ENCODE assay signal across 25 cellular contexts in the genomic region with DNA sequence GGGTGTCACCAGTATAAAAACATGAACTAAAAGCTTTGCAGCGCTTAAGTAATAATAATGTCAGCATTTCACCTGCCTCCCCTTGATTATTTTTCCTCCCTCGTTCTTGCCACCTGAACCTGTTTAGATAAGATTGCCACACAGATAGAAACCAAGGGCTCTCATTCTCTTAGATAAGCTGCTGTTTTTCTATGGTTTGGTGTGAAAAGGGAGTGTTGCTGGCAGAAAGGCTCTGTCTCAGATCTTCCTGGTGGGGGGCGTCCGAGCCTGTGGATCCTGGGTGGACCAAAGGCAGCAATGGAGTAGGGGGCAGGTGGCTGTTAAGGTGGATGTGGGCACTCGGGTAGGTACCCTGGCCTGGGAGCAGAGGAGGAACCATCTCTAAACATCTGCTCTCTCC.
"Had no signal": no experiment of that assay in that cellular context is flagged by ENCODE, and none has a peak within 500 bp of the region (broad histone marks: within the 10 kb centered on the region; RNA-seq: fewer than 3 reads in every experiment).

No MANE protein-coding gene starts in this region.

- ATAC-seq: effector memory CD8-positive, alpha-beta T cell; gastrocnemius medialis; heart left ventricle; left lobe of liver; naive thymus-derived CD4-positive, alpha-beta T cell; stimulated activated naive B cell treated with anti-CD40 and anti-IgM and Interleukin-4, amounts not matched to agents 10 μg/mL and 1 μg/mL and 100 μg/mL, for 72 hours had no signal

- H3K27ac ChIP-seq: gastrocnemius medialis, heart left ventricle, hepatocyte, neural progenitor cell, parathyroid adenoma, prostate gland, right atrium auricular region, thoracic aorta, tibial nerve, upper lobe of left lung, uterus had no signal

- H3K27ac Mint-ChIP-seq: effector memory CD8-positive, alpha-beta T cell; memory B cell; naive thymus-derived CD4-positive, alpha-beta T cell; nephron; neural progenitor cell; stimulated activated naive B cell treated with anti-CD40 and anti-IgM and Interleukin-4, amounts not matched to agents 10 μg/mL and 1 μg/mL and 100 μg/mL, for 72 hours; stimulated activated naive CD8-positive, alpha-beta T cell treated with anti-CD3 and anti-CD28 coated beads, Interleukin-15, Interleukin-2, amounts not matched to agents 100 ng/mL and 50 ng/mL, for 24 hours had no signal

- H3K9me3 Mint-ChIP-seq: stimulated activated naive CD8-positive, alpha-beta T cell treated with anti-CD3 and anti-CD28 coated beads, Interleukin-15, Interleukin-2, amounts not matched to agents 100 ng/mL and 50 ng/mL, for 24 hours had no signal

- H3K4me3 ChIP-seq: gastrocnemius medialis, heart left ventricle, hepatocyte, lung, neural progenitor cell, prostate gland, right atrium auricular region, thoracic aorta, tibial nerve, upper lobe of left lung, uterus had no signal

- H3K36me3 Mint-ChIP-seq: memory B cell; naive thymus-derived CD4-positive, alpha-beta T cell; neural progenitor cell; stimulated activated naive B cell treated with anti-CD40 and anti-IgM and Interleukin-4, amounts not matched to agents 10 μg/mL and 1 μg/mL and 100 μg/mL, for 72 hours had no signal

- H3K36me3 ChIP-seq: gastrocnemius medialis, heart left ventricle, neural progenitor cell, prostate gland, right atrium auricular region, thoracic aorta, tibial nerve, upper lobe of left lung, uterus had no signal

- H3K4me1 Mint-ChIP-seq: memory B cell had no signal

- H3K9ac ChIP-seq: neural progenitor cell, parathyroid adenoma had no signal

- H3K4me1 ChIP-seq: gastrocnemius medialis, heart left ventricle, parathyroid adenoma, prostate gland, right atrium auricular region, tibial nerve, upper lobe of left lung, uterus had no signal

- H3K4me3 Mint-ChIP-seq: effector memory CD8-positive, alpha-beta T cell; memory B cell; naive thymus-derived CD4-positive, alpha-beta T cell; nephron; neural progenitor cell; stimulated activated naive B cell treated with anti-CD40 and anti-IgM and Interleukin-4, amounts not matched to agents 10 μg/mL and 1 μg/mL and 100 μg/mL, for 72 hours; stimulated activated naive CD8-positive, alpha-beta T cell treated with anti-CD3 and anti-CD28 coated beads, Interleukin-15, Interleukin-2, amounts not matched to agents 100 ng/mL and 50 ng/mL, for 24 hours had no signal

- H3K27me3 ChIP-seq: neural progenitor cell, right atrium auricular region, upper lobe of left lung, uterus had no signal

- DNase-seq: cortex of kidney; effector memory CD8-positive, alpha-beta T cell; gastrocnemius medialis; heart left ventricle; kidney; midbrain; naive thymus-derived CD4-positive, alpha-beta T cell; small intestine; stimulated activated CD4-positive, alpha-beta T cell treated with anti-CD3 and anti-CD28 coated beads, Interleukin-15, amount 100 ng/mL, for 24 hours; stimulated activated CD4-positive, alpha-beta T cell treated with anti-CD3 and anti-CD28 coated beads, Interleukin-2, amount 100 ng/mL, for 48 hours; stimulated activated naive B cell treated with anti-CD40 and anti-IgM and Interleukin-4, amounts not matched to agents 10 μg/mL and 1 μg/mL and 100 μg/mL, for 72 hours; upper lobe of left lung; uterus had no signal

- H3K9me3 ChIP-seq: gastrocnemius medialis, prostate gland had no signal
